8 cellular contexts compared by ENCODE assay signal in genomic region chr2:42141687-42142475, GRCh38. TPM values are rescaled to one million over a fixed set of nuclear protein-coding genes. Genes with fewer than 3 reads are reported as not detected.
DNase-seq lines count a peak whose midpoint lies in the region; ATAC-seq and TF ChIP-seq lines count a peak whose summit lies in the region.

No MANE protein-coding gene starts in this region.

- no peak for DNase-seq in activated CD4-positive, CD25-positive, alpha-beta regulatory T cell (lab: John Stamatoyannopoulos, UW)
- DNase-seq in NCI-H2196 (lab: John Stamatoyannopoulos, UW; ENCODE audit: unreplicated experiment): peak; percentile 48
- DNase-seq in activated CD4-positive, alpha-beta memory T cell treated with anti-CD3 and anti-CD28 coated beads, Interleukin-2, amount 10 ng/mL, durations not matched to agents 7 days and 5 days: no peak
- DNase-seq in fibroblast of peridontal ligament (ENCODE audit: extremely low read depth): peak; percentile 98

- peak; percentile 48 to 71 for ATAC-seq in activated CD4-positive, CD25-positive, alpha-beta regulatory T cell treated with anti-CD3 and anti-CD28 coated beads, Interleukin-2, amount 50 U/mL, for 24 hours
- ATAC-seq in HG03139 (IDR thresholded peaks at IDR 0.05; ENCODE audit: unreplicated experiment): no peak
- ATAC-seq in GM18519 (IDR thresholded peaks at IDR 0.05; ENCODE audit: low FRiP score, unreplicated experiment): no peak

- peak overlapping the region; percentile 72 for H3K27ac Mint-ChIP-seq in activated CD4-positive, alpha-beta memory T cell treated with anti-CD3 and anti-CD28 coated beads, Interleukin-2, amount 10 ng/mL, durations not matched to agents 7 days and 5 days
- H3K27ac Mint-ChIP-seq in nephron: peak overlapping the region; percentile 96 to 100 (median 98)

- peaks cover 62% of the 10 kb centered on the region for H3K4me1 Mint-ChIP-seq in activated CD4-positive, alpha-beta memory T cell treated with anti-CD3 and anti-CD28 coated beads, Interleukin-2, amount 10 ng/mL, durations not matched to agents 7 days and 5 days
- peaks cover 67% of the 10 kb centered on the region for H3K4me1 Mint-ChIP-seq in nephron

- no peaks in the 10 kb centered on the region for H3K27me3 Mint-ChIP-seq in activated CD4-positive, alpha-beta memory T cell treated with anti-CD3 and anti-CD28 coated beads, Interleukin-2, amount 10 ng/mL, durations not matched to agents 7 days and 5 days
- no peaks in the 10 kb centered on the region for H3K27me3 Mint-ChIP-seq in nephron (ENCODE audit: low read depth)

- CTCF ChIA-PET in activated CD4-positive, alpha-beta memory T cell treated with anti-CD3 and anti-CD28 coated beads, Interleukin-2, amount 10 ng/mL, durations not matched to agents 7 days and 5 days (lab: Charles Lee): interaction anchor here (0.9 to 3.3 kb wide), 6 partner anchors 9 to 187 kb away, joined by 3 to 15 read pairs (median 6); no protein-coding TSS in a partner anchor

- H3K4me3 Mint-ChIP-seq in activated CD4-positive, alpha-beta memory T cell treated with anti-CD3 and anti-CD28 coated beads, Interleukin-2, amount 10 ng/mL, durations not matched to agents 7 days and 5 days: peak overlapping the region; percentile 46
- peak overlapping the region; percentile 38 to 68 (median 62) for H3K4me3 Mint-ChIP-seq in nephron

- no peak for TF ChIP-seq CTCF in nephron (IDR thresholded peaks at IDR 0.05; ENCODE audit: unreplicated experiment in 3 of 3)

- POLR2A ChIA-PET in activated CD4-positive, alpha-beta memory T cell treated with anti-CD3 and anti-CD28 coated beads, Interleukin-2, amount 10 ng/mL, durations not matched to agents 7 days and 5 days (lab: Charles Lee): interaction anchor here (0.8 to 3.3 kb wide), 11 partner anchors 8 to 218 kb away, joined by 3 to 27 read pairs (median 5); no protein-coding TSS in a partner anchor

- H3K9me3 Mint-ChIP-seq in activated CD4-positive, alpha-beta memory T cell treated with anti-CD3 and anti-CD28 coated beads, Interleukin-2, amount 10 ng/mL, durations not matched to agents 7 days and 5 days: no peaks in the 10 kb centered on the region
- H3K9me3 Mint-ChIP-seq in nephron: peaks cover 2% of the 10 kb centered on the region

- H3K36me3 Mint-ChIP-seq in activated CD4-positive, alpha-beta memory T cell treated with anti-CD3 and anti-CD28 coated beads, Interleukin-2, amount 10 ng/mL, durations not matched to agents 7 days and 5 days (ENCODE audit: low read depth): peaks cover 2% of the 10 kb centered on the region
- no peaks in the 10 kb centered on the region for H3K36me3 Mint-ChIP-seq in nephron (ENCODE audit: low read depth)

RNA-seq across cellular contexts. Expression of gene EML4, which starts 27.3 kb away (rescaled TPM):
- total RNA-seq in activated CD4-positive, alpha-beta memory T cell treated with anti-CD3 and anti-CD28 coated beads, Interleukin-2, amount 10 ng/mL, durations not matched to agents 7 days and 5 days: 100 to 1,000 TPM; 130 to 133 TPM

Comparison
In these comparisons a context has a peak if more than half of its experiments do, and no peak if none do; other contexts are left out.
1. ATAC-seq: peak in activated CD4-positive, CD25-positive, alpha-beta regulatory T cell treated with anti-CD3 and anti-CD28 coated beads, Interleukin-2, amount 50 U/mL, for 24 hours (2 of 2); none in HG03139 (single experiment) and GM18519 (single experiment).
2. DNase-seq: peak in NCI-H2196 (single experiment) and fibroblast of peridontal ligament (single experiment); none in activated CD4-positive, CD25-positive, alpha-beta regulatory T cell (0 of 4) and activated CD4-positive, alpha-beta memory T cell treated with anti-CD3 and anti-CD28 coated beads, Interleukin-2, amount 10 ng/mL, durations not matched to agents 7 days and 5 days (single experiment).